ENCODE assay signal across 11 cellular contexts in the genomic region with DNA sequence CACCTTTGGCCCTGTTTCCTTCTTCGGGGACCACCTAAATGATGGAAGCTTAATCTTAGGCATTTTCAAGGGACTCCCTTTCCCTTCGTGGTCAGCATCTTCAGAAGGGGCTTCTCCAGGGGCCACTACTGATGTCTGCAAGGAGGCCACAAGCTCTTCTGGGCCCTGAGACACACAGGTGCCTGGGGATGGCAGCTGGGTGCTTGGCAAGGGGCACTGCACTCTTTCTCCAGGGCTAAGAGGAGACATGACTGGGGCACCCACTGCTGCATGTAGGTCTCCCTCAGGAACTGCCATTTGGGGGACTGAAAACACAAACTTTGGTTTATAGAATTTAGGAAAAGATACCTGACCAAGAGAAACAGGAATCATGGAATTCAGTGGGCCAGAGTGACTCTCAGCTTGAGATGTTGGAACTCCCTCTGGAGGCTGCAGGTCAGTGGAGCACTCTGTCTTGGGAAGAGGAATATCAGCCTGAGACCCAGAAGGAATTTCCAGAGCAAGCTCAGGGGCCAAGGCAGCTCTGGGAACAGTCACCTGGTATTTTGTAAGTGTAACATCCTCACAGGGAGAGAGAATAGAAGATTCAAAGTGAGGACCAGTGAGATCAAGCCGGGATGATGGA. TPM values are rescaled to one million over a fixed set of nuclear protein-coding genes. Genes with fewer than 3 reads are reported as not detected.
DNase-seq lines count a peak whose midpoint lies in the region; ATAC-seq and TF ChIP-seq lines count a peak whose summit lies in the region.
"Had no signal": no experiment of that assay in that cellular context is flagged by ENCODE, and none has a peak within 500 bp of the region (broad histone marks: within the 10 kb centered on the region; RNA-seq: fewer than 3 reads in every experiment).

No MANE protein-coding gene starts in this region.

- POLR2A ChIA-PET in WTC11 (lab: Charles Lee), result no interaction called here

- H3K9me3 ChIP-seq in upper lobe of left lung, result no peaks in the 10 kb centered on the region

- WGBS in upper lobe of left lung, 2 donors, result 81 to 85% methylated on average over 3 of the region's 3 CpGs

- H3K4me1 Mint-ChIP-seq in WTC11, result no peaks in the 10 kb centered on the region

- no peak overlapping the region for H3K4me3 Mint-ChIP-seq in WTC11

- TF ChIP-seq CTCF in AG10803 (conservative IDR thresholded peaks at IDR 0.05; ENCODE audit: low read length), result 0 out of 2 replicates have a peak, but pooled peaks have one; percentile 5
- no peak for TF ChIP-seq CTCF in GM13976 (IDR thresholded peaks at IDR 0.05; ENCODE audit: borderline replicate concordance, control extremely low read depth, extremely low read depth, insufficient read depth, missing control alignments)
- TF ChIP-seq CTCF in WTC11 (IDR thresholded peaks at IDR 0.05), result no peak
- peak; percentile 2 for TF ChIP-seq CTCF in kidney epithelial cell (IDR thresholded peaks at IDR 0.05; ENCODE audit: insufficient read depth, low read length, poor library complexity, severe bottlenecking)
- no peak for TF ChIP-seq CTCF in upper lobe of left lung (IDR thresholded peaks at IDR 0.05)

- H3K27me3 ChIP-seq in kidney epithelial cell (ENCODE audit: control insufficient read depth, insufficient read depth, low read length) (no peaks in the 10 kb centered on the region), upper lobe of left lung (no peaks in the 10 kb centered on the region)

- peaks cover 47% of the 10 kb centered on the region for H3K27me3 Mint-ChIP-seq in WTC11 (ENCODE audit: low read depth)

- DNase-seq in AG10803 (ENCODE audit: low read depth) (no peak), GM13976 (ENCODE audit: low spot score) (peak; percentile 21), WTC11 (ENCODE audit: low spot score) (peak; percentile 9), kidney epithelial cell (ENCODE audit: low read depth) (no peak), NCI-H187 (lab: John Stamatoyannopoulos, UW) (no peak), ACHN (no peak), upper lobe of left lung (no peak)
- DNase-seq: Calu3, NCI-H510A had no signal

- TF ChIP-seq EP300 in upper lobe of left lung (IDR thresholded peaks at IDR 0.05), result no peak

- TF ChIP-seq POLR2A in upper lobe of left lung (IDR thresholded peaks at IDR 0.05), result no peak

- ATAC-seq in WTC11 (peak; percentile 59; the same call in 1 of the 2 replicates), HG03108 (IDR thresholded peaks at IDR 0.05; ENCODE audit: unreplicated experiment) (no peak), upper lobe of left lung (ENCODE audit: low FRiP score in 2 of 2) (no peak)

- no peak overlapping the region for H3K27ac ChIP-seq in upper lobe of left lung

- H3K36me3 Mint-ChIP-seq in WTC11, result no peaks in the 10 kb centered on the region

- in situ Hi-C loops in GM13976 (cut with MboI; ENCODE audit: low sequenced_read_pairs, unreplicated experiment) (no loop called here), ACHN (cut with HindIII; ENCODE audit: low pct_ligation_motif_present, low pct_unique_long_range_greater_than_20kb, low sequenced_read_pairs) (no loop called here)

- peaks cover 5% of the 10 kb centered on the region; the same call in 1 of the 2 replicates for H3K9me3 Mint-ChIP-seq in WTC11

- no peaks in the 10 kb centered on the region for H3K4me1 ChIP-seq in upper lobe of left lung

- no peak overlapping the region for H3K4me3 ChIP-seq in AG10803 (ENCODE audit: low read length)
- H3K4me3 ChIP-seq in kidney epithelial cell (ENCODE audit: low read depth, low read length), result no peak overlapping the region
- H3K4me3 ChIP-seq in upper lobe of left lung, result no peak overlapping the region

- no peak overlapping the region; the same call in 1 of the 2 replicates for H3K27ac Mint-ChIP-seq in WTC11

- CTCF ChIA-PET in WTC11 (lab: Charles Lee), result interaction anchor here (0.6 to 2.5 kb wide), 18 partner anchors 8 to 353 kb away, joined by 3 to 24 read pairs (median 4); partner anchors contain the start of gene PLD4

- H3K36me3 ChIP-seq in kidney epithelial cell (ENCODE audit: control insufficient read depth, insufficient read depth, low read length) (no peaks in the 10 kb centered on the region), upper lobe of left lung (no peaks in the 10 kb centered on the region)

TF ChIP-seq in WTC11, 78 proteins besides CTCF, POLR2A, EP300 and RAD21:
- TF ChIP-seq CBFB (CRISPR knock-in tag; IDR thresholded peaks at IDR 0.05; ENCODE audit: low read depth), result no peak
- TF ChIP-seq SMAD3 (CRISPR knock-in tag; IDR thresholded peaks at IDR 0.05; ENCODE audit: borderline replicate concordance), result no peak
- no peak for TF ChIP-seq RELA (CRISPR knock-in tag; IDR thresholded peaks at IDR 0.05; ENCODE audit: borderline replicate concordance)
TF ChIP-seq in WTC11: peak in this region for 0.

RNA-seq across cellular contexts. Expression of gene PLD4, which starts 16.0 kb away (rescaled TPM):
- 0.07 to 0.21 TPM (median 0.11 TPM) in 3 replicates for total RNA-seq in WTC11 (2021)
- 0.04 and 0.68 TPM in 2 replicates for total RNA-seq in kidney epithelial cell
- 1 to 10 TPM in 2 of 6 donors, under 1 TPM in 1, not detected in 3; under 0.01 to 6.1 (median 2.5) TPM for total RNA-seq in upper lobe of left lung
- total RNA-seq: MCF 10A had no signal

RNA-seq across cellular contexts. Expression of gene AHNAK2, which starts 37.5 kb away (rescaled TPM):
- total RNA-seq in WTC11 (2021) (3.3 to 3.5 TPM (median 3.4 TPM) in 3 replicates), kidney epithelial cell (121 and 140 TPM in 2 replicates), upper lobe of left lung (10 to 100 TPM in 4 of 6 donors, 1 to 10 TPM in 2; 4.3 to 48.0 (median 12.9) TPM)

RNA-seq across cellular contexts. Expression of gene CLBA1, which starts 45.0 kb away (rescaled TPM):
- total RNA-seq in WTC11 (2021), result 2.6 to 3.8 TPM (median 2.8 TPM) in 3 replicates
- 12.6 and 17.1 TPM in 2 replicates for total RNA-seq in kidney epithelial cell
- total RNA-seq in upper lobe of left lung, result 10 to 100 TPM; 11.1 to 44.0 (median 13.3) TPM

Comparison
In these comparisons a context has a peak if more than half of its experiments do, and no peak if none do; other contexts are left out.
1. DNase-seq: peak in GM13976 (single experiment) and WTC11 (single experiment); none in AG10803 (single experiment), kidney epithelial cell (single experiment), NCI-H187 (0 of 2), ACHN (single experiment) and upper lobe of left lung (0 of 2).
2. CTCF ChIP-seq: peak in AG10803 (single experiment) and kidney epithelial cell (single experiment); none in GM13976 (single experiment), WTC11 (single experiment) and upper lobe of left lung (0 of 6).